Comparison of ENCODE assay signal across 11 cellular contexts in genomic region chr5:134934202-134934601, GRCh38. TPM values are rescaled to one million over a fixed set of nuclear protein-coding genes. Genes with fewer than 3 reads are reported as not detected.
"Had no signal": no experiment of that assay in that cellular context is flagged by ENCODE, and none has a peak within 500 bp of the region (broad histone marks: within the 10 kb centered on the region; RNA-seq: fewer than 3 reads in every experiment).

No MANE protein-coding gene starts in this region.

- H3K9me3 Mint-ChIP-seq: GM23338, HFFc6, IgD-negative memory B cell had no signal

- FAIRE-seq: HTR-8/SVneo had no signal

- H3K27ac ChIP-seq: KMS-11 had no signal

- H3K4me3 Mint-ChIP-seq: GM23338, HFFc6, IgD-negative memory B cell had no signal

- H2AFZ ChIP-seq: GM23338 had no signal

- H3K27me3 Mint-ChIP-seq: IgD-negative memory B cell had no signal

- H3K9ac ChIP-seq: KMS-11 had no signal

- H3K27ac Mint-ChIP-seq: GM23338, HFFc6, IgD-negative memory B cell had no signal

- H3K4me3 ChIP-seq: GM23338, HAP-1 had no signal

- H3K4me1 Mint-ChIP-seq: IgD-negative memory B cell had no signal

- ATAC-seq: GM23338, HCT116 had no signal

- DNase-seq: H7, HFFc6, KBM-7 had no signal

- H3K4me2 ChIP-seq: GM23338, KMS-11 had no signal

- H3K9me3 ChIP-seq: HAP-1 had no signal

RNA-seq across cellular contexts. Expression of gene CATSPER3, which starts 33.5 kb away (rescaled TPM):
- total RNA-seq: GM23338, H1, HT-29 had no signal
- polyA plus RNA-seq: IgD-negative memory B cell had no signal
